In the genomic region with DNA sequence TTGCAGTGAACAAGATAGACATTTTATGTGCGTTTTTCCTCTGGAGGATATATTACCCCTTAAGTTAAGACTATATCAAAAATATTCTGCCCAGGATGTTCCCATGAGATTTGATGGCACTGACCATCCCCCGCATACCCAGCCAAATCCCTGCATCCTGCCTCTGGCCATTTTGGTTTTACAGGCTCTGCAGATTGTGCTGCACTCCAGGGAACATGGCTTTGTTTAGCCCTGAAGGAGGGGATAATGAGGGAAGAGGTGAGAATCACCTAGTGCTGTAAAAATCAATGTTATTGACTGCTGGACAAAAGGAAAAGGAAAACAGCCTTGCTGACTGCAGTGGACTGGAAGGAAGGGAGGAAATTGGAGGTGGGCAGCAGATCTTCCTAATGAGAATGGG, we compare ENCODE assay signal across 1 cellular context.
TF ChIP-seq lines count a peak whose summit lies in the region.

No MANE protein-coding gene starts in this region.

TF ChIP-seq in GM23338, 12 proteins besides CTCF, POLR2A, EP300 and RAD21 (continued from another document):
- TF ChIP-seq, protein P1, sequence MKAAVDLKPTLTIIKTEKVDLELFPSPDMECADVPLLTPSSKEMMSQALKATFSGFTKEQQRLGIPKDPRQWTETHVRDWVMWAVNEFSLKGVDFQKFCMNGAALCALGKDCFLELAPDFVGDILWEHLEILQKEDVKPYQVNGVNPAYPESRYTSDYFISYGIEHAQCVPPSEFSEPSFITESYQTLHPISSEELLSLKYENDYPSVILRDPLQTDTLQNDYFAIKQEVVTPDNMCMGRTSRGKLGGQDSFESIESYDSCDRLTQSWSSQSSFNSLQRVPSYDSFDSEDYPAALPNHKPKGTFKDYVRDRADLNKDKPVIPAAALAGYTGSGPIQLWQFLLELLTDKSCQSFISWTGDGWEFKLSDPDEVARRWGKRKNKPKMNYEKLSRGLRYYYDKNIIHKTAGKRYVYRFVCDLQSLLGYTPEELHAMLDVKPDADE (IDR thresholded peaks at IDR 0.05): no peak
- TF ChIP-seq, protein P2, sequence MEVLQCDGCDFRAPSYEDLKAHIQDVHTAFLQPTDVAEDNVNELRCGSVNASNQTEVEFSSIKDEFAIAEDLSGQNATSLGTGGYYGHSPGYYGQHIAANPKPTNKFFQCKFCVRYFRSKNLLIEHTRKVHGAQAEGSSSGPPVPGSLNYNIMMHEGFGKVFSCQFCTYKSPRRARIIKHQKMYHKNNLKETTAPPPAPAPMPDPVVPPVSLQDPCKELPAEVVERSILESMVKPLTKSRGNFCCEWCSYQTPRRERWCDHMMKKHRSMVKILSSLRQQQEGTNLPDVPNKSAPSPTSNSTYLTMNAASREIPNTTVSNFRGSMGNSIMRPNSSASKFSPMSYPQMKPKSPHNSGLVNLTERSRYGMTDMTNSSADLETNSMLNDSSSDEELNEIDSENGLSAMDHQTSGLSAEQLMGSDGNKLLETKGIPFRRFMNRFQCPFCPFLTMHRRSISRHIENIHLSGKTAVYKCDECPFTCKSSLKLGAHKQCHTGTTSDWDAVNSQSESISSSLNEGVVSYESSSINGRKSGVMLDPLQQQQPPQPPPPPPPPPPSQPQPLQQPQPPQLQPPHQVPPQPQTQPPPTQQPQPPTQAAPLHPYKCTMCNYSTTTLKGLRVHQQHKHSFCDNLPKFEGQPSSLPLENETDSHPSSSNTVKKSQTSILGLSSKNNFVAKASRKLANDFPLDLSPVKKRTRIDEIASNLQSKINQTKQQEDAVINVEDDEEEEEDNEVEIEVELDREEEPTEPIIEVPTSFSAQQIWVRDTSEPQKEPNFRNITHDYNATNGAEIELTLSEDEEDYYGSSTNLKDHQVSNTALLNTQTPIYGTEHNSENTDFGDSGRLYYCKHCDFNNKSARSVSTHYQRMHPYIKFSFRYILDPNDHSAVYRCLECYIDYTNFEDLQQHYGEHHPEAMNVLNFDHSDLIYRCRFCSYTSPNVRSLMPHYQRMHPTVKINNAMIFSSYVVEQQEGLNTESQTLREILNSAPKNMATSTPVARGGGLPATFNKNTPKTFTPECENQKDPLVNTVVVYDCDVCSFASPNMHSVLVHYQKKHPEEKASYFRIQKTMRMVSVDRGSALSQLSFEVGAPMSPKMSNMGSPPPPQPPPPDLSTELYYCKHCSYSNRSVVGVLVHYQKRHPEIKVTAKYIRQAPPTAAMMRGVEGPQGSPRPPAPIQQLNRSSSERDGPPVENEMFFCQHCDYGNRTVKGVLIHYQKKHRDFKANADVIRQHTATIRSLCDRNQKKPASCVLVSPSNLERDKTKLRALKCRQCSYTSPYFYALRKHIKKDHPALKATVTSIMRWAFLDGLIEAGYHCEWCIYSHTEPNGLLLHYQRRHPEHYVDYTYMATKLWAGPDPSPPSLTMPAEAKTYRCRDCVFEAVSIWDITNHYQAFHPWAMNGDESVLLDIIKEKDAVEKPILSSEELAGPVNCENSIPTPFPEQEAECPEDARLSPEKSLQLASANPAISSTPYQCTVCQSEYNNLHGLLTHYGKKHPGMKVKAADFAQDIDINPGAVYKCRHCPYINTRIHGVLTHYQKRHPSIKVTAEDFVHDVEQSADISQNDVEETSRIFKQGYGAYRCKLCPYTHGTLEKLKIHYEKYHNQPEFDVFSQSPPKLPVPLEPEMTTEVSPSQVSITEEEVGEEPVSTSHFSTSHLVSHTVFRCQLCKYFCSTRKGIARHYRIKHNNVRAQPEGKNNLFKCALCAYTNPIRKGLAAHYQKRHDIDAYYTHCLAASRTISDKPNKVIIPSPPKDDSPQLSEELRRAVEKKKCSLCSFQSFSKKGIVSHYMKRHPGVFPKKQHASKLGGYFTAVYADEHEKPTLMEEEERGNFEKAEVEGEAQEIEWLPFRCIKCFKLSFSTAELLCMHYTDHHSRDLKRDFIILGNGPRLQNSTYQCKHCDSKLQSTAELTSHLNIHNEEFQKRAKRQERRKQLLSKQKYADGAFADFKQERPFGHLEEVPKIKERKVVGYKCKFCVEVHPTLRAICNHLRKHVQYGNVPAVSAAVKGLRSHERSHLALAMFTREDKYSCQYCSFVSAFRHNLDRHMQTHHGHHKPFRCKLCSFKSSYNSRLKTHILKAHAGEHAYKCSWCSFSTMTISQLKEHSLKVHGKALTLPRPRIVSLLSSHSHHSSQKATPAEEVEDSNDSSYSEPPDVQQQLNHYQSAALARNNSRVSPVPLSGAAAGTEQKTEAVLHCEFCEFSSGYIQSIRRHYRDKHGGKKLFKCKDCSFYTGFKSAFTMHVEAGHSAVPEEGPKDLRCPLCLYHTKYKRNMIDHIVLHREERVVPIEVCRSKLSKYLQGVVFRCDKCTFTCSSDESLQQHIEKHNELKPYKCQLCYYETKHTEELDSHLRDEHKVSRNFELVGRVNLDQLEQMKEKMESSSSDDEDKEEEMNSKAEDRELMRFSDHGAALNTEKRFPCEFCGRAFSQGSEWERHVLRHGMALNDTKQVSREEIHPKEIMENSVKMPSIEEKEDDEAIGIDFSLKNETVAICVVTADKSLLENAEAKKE (CRISPR knock-in tag; IDR thresholded peaks at IDR 0.05): no peak
- TF ChIP-seq STAT1 (IDR thresholded peaks at IDR 0.05; ENCODE audit: unreplicated experiment): no peak
